ENCODE assay signal across 16 cellular contexts in genomic region chrY:7850191-7850590, GRCh38.
DNase-seq lines count a peak whose midpoint lies in the region; TF ChIP-seq lines count a peak whose summit lies in the region.
"Had no signal": no experiment of that assay in that cellular context is flagged by ENCODE, and none has a peak within 500 bp of the region (broad histone marks: within the 10 kb centered on the region; RNA-seq: fewer than 3 reads in every experiment).

No MANE protein-coding gene starts in this region.

- TF ChIP-seq CTCF in AG10803 (conservative IDR thresholded peaks at IDR 0.05; ENCODE audit: low read length) (no peak), foreskin fibroblast (IDR thresholded peaks at IDR 0.05; ENCODE audit: low read depth, low read length) (no peak), BE2C (IDR thresholded peaks at IDR 0.05; ENCODE audit: low read depth, low read length) (no peak), tibial artery (IDR thresholded peaks at IDR 0.05) (no peak)

- no peak overlapping the region for H3K4me3 ChIP-seq in AG10803 (ENCODE audit: low read length)
- H3K4me3 ChIP-seq in foreskin fibroblast (ENCODE audit: low read depth in 1 of 2, low read length in 2 of 2) = no peak overlapping the region
- H3K4me3 ChIP-seq in BE2C (ENCODE audit: low read depth, low read length) = no peak overlapping the region
- no peak overlapping the region for H3K4me3 ChIP-seq in tibial artery
- H3K4me3 ChIP-seq: A549; BLaER1 treated with 17β-estradiol and CSF1 and Interleukin-3, amounts not matched to agents 10 nM and 100 nM had no signal

- no peaks in the 10 kb centered on the region for H3K36me3 ChIP-seq in BE2C
- no peaks in the 10 kb centered on the region for H3K36me3 ChIP-seq in tibial artery
- H3K36me3 ChIP-seq: BLaER1 treated with 17β-estradiol and CSF1 and Interleukin-3, amounts not matched to agents 10 nM and 100 nM had no signal

- intact Hi-C loops in tibial artery (cut with DNase I; ENCODE audit: low total_unique reads) = no loop called here

- H3K27ac ChIP-seq in tibial artery = no peak overlapping the region
- H3K27ac ChIP-seq: 22Rv1; A549; BLaER1 treated with 17β-estradiol and CSF1 and Interleukin-3, amounts not matched to agents 10 nM and 100 nM; C4-2B had no signal

- H3K9me3 ChIP-seq in BE2C = no peaks in the 10 kb centered on the region
- no peaks in the 10 kb centered on the region for H3K9me3 ChIP-seq in tibial artery
- H3K9me3 ChIP-seq: A549; BLaER1 treated with 17β-estradiol and CSF1 and Interleukin-3, amounts not matched to agents 10 nM and 100 nM; Caco-2 had no signal

- no peaks in the 10 kb centered on the region for H3K27me3 ChIP-seq in BE2C
- no peaks in the 10 kb centered on the region for H3K27me3 ChIP-seq in tibial artery
- H3K27me3 ChIP-seq: BLaER1 treated with 17β-estradiol and CSF1 and Interleukin-3, amounts not matched to agents 10 nM and 100 nM had no signal

- H3K4me1 ChIP-seq in BE2C (no peaks in the 10 kb centered on the region), tibial artery (no peaks in the 10 kb centered on the region)
- H3K4me1 ChIP-seq: A549; BLaER1 treated with 17β-estradiol and CSF1 and Interleukin-3, amounts not matched to agents 10 nM and 100 nM; Caco-2 had no signal

- DNase-seq in AG10803 (ENCODE audit: low read depth) = peak; percentile 54
- DNase-seq in fibroblast of peridontal ligament (ENCODE audit: extremely low read depth) = peak; percentile 65
- DNase-seq in foreskin fibroblast = peak; percentile 15 to 55
- no peak for DNase-seq in BE2C
- no peak for DNase-seq in activated CD4-positive, alpha-beta T cell treated with anti-CD3 and anti-CD28 coated beads for 1 hour
- DNase-seq in tibial artery = no peak
- DNase-seq: Caco-2; Calu3; CD4-positive, alpha-beta T cell; CD8-positive, alpha-beta T cell; DMS79 treated with DMSO at 0.1 percent for 48 hours; GF-D8 had no signal

Comparison
In these comparisons a context has a peak if more than half of its experiments do, and no peak if none do; other contexts are left out.
1. DNase-seq: peak in AG10803 (single experiment), fibroblast of peridontal ligament (single experiment) and foreskin fibroblast (2 of 2); none in BE2C (single experiment), activated CD4-positive, alpha-beta T cell treated with anti-CD3 and anti-CD28 coated beads for 1 hour (single experiment) and tibial artery (0 of 2).